1 cellular context compared by ENCODE assay signal in genomic region chr6:14450133-14451040, GRCh38.
A peak's percentile ranks its signal among the peaks of the same experiment; 100 is the strongest.
TF ChIP-seq lines count a peak whose summit lies in the region.

No MANE protein-coding gene starts in this region.

TF ChIP-seq in K562, 482 proteins besides CTCF, POLR2A, EP300 and RAD21 (continued from another document):
- TF ChIP-seq ARID3B (CRISPR knock-in tag; IDR thresholded peaks at IDR 0.05; ENCODE audit: borderline replicate concordance) (no peak), PYGO2 (tag; IDR thresholded peaks at IDR 0.05) (0 out of 2 replicates have a peak, but pooled peaks have one; percentile 3), PHTF2 (CRISPR knock-in tag; IDR thresholded peaks at IDR 0.05) (peak; percentile 38; the same call in 1 of the 2 replicates), U2AF2 (optimal IDR thresholded peaks at IDR 0.05; ENCODE audit: low read depth, low read length) (no peak), ZNF512 (tag; IDR thresholded peaks at IDR 0.05) (0 out of 2 replicates have a peak, but pooled peaks have one; percentile 51), DACH1 (IDR thresholded peaks at IDR 0.05; ENCODE audit: partially characterized antibody) (peak; percentile 22), FOXJ2 (tag; IDR thresholded peaks at IDR 0.05) (no peak), MCM2 (IDR thresholded peaks at IDR 0.05; ENCODE audit: low read depth) (no peak), NCOA2 (IDR thresholded peaks at IDR 0.05; ENCODE audit: partially characterized antibody in 2 of 2) (no peak), IRF9 (tag; IDR thresholded peaks at IDR 0.05) (0 out of 2 replicates have a peak, but pooled peaks have one; percentile 26), ZNF324 (CRISPR knock-in tag; IDR thresholded peaks at IDR 0.05) (no peak), TAL1 (IDR thresholded peaks at IDR 0.05) (no peak), KDM1A (IDR thresholded peaks at IDR 0.05) (no peak), ZMIZ1 (IDR thresholded peaks at IDR 0.05; ENCODE audit: low read depth in 2 of 2, low read length in 2 of 2) (no peak), ZNF217 (CRISPR knock-in tag; IDR thresholded peaks at IDR 0.05) (no peak), ZBTB49 (CRISPR knock-in tag; IDR thresholded peaks at IDR 0.05; ENCODE audit: borderline replicate concordance) (no peak), ZNF165 (CRISPR knock-in tag; IDR thresholded peaks at IDR 0.05; ENCODE audit: borderline replicate concordance) (peak; percentile 68; the same call in 1 of the 2 replicates), MLLT1 (IDR thresholded peaks at IDR 0.05) (peak in 1 of 2 experiments; percentile 56; a peak in 1 of 4 replicates), ZNF24 (IDR thresholded peaks at IDR 0.05) (no peak), HOMEZ (CRISPR knock-in tag; IDR thresholded peaks at IDR 0.05) (no peak), CXXC5 (CRISPR knock-in tag; IDR thresholded peaks at IDR 0.05) (peak; percentile 44; the same call in 1 of the 2 replicates), CEBPG (CRISPR knock-in tag; IDR thresholded peaks at IDR 0.05) (no peak), CEBPG (tag; conservative IDR thresholded peaks at IDR 0.05 in 1 of 2, IDR thresholded peaks at IDR 0.05 in 1 of 2) (peak; percentile 53 to 85), FOXA1 (IDR thresholded peaks at IDR 0.05; ENCODE audit: borderline replicate concordance) (no peak), KLF6 (CRISPR knock-in tag; IDR thresholded peaks at IDR 0.05; ENCODE audit: borderline replicate concordance) (no peak), PTTG1 (tag; IDR thresholded peaks at IDR 0.05; ENCODE audit: low read depth) (peak; percentile 22; the same call in 1 of the 2 replicates), BHLHE40 (IDR thresholded peaks at IDR 0.05; ENCODE audit: low read length) (peak; percentile 71), ZNF133 (CRISPR knock-in tag; IDR thresholded peaks at IDR 0.05) (no peak), TEAD2 (tag; IDR thresholded peaks at IDR 0.05) (peak; percentile 62; the same call in 1 of the 2 replicates), POLR2AphosphoS2 (IDR thresholded peaks at IDR 0.05; ENCODE audit: low read length) (no peak), KAT8 (IDR thresholded peaks at IDR 0.05; ENCODE audit: low read depth) (no peak), ZFP91 (CRISPR knock-in tag; IDR thresholded peaks at IDR 0.05) (no peak), ZNF395 (CRISPR knock-in tag; IDR thresholded peaks at IDR 0.05) (0 out of 2 replicates have a peak, but pooled peaks have one; percentile 14), JUN (IDR thresholded peaks at IDR 0.05; ENCODE audit: borderline replicate concordance, low read depth, low read length) (no peak), JUN (CRISPR knock-in tag; IDR thresholded peaks at IDR 0.05; ENCODE audit: borderline replicate concordance) (no peak), BRD9 (IDR thresholded peaks at IDR 0.05; ENCODE audit: low read depth, partially characterized antibody) (peak; percentile 1), NR4A1 (CRISPR knock-in tag; IDR thresholded peaks at IDR 0.05) (no peak), NR4A1 (tag; IDR thresholded peaks at IDR 0.05) (0 out of 2 replicates have a peak, but pooled peaks have one; percentile 2), HMG20A (CRISPR knock-in tag; conservative IDR thresholded peaks at IDR 0.05) (peak; percentile 32; the same call in 1 of the 2 replicates), NCOR1 (IDR thresholded peaks at IDR 0.05) (no peak), RBM34 (IDR thresholded peaks at IDR 0.05; ENCODE audit: borderline replicate concordance, insufficient read depth, low read length) (no peak), ZBTB17 (CRISPR knock-in tag; IDR thresholded peaks at IDR 0.05) (0 out of 2 replicates have a peak, but pooled peaks have one; percentile 22), CEBPB (tag; IDR thresholded peaks at IDR 0.05) (peak; percentile 79), NFXL1 (CRISPR knock-in tag; IDR thresholded peaks at IDR 0.05) (0 out of 2 replicates have a peak, but pooled peaks have one; percentile 4), MAFK (IDR thresholded peaks at IDR 0.05; ENCODE audit: low read length) (0 out of 2 replicates have a peak, but pooled peaks have one; percentile 12)
